Comparison of ENCODE assay signal across 8 cellular contexts in genomic region chr7:77798394-77799077, GRCh38. TPM values are rescaled to one million over a fixed set of nuclear protein-coding genes. Genes with fewer than 3 reads are reported as not detected.
DNase-seq lines count a peak whose midpoint lies in the region; ATAC-seq and TF ChIP-seq lines count a peak whose summit lies in the region.

Gene PHTF2 (plus strand): TSS chr7:77798773.
Gene TMEM60 (minus strand): TSS chr7:77798434. CDS start chr7:77794373, 4,061 bp downstream.

- CTCF ChIA-PET in PC-9 (lab: Charles Lee), result interaction anchor here (0.5 to 1.3 kb wide), 4 partner anchors 13 to 1002 kb away, joined by 3 to 7 read pairs (median 3); no protein-coding TSS in a partner anchor

- H3K9me2 ChIP-seq in PC-9 (ENCODE audit: insufficient read depth), result no peaks in the 10 kb centered on the region

- in situ Hi-C loops in KBM-7 (cut with MboI; ENCODE audit: low pct_unique_long_range_greater_than_20kb, low sequenced_read_pairs), result no loop called here

- DNase-seq in DMS79 (lab: John Stamatoyannopoulos, UW) (peak; percentile 100), KBM-7 (peak; percentile 100), PC-9 (peak; percentile 99 to 100), epithelial cell of proximal tubule (ENCODE audit: low read depth) (peak; percentile 99), mucosa of gallbladder (ENCODE audit: low spot score) (peak; percentile 99)
- DNase-seq in activated T-cell treated with anti-CD3 and anti-CD28 coated beads, Interleukin-2, amount 50 U/mL, for 24 hours, result peak; percentile 93
- DNase-seq in stimulated activated CD8-positive, alpha-beta memory T cell treated with anti-CD3 and anti-CD28 coated beads, Interleukin-4, amount 100 ng/mL, for 4 hours (ENCODE audit: low read depth in 2 of 2, low spot score in 1 of 2), result peak; percentile 75 to 84

- peak within 1 kb of the TSS; percentile 96 for H2AFZ ChIP-seq in PC-9

- no TSS peak for BruUV-seq in PC-9 (replicated peaks; lab: Mats Ljungman, UMichigan)

- peak within 1 kb of the TSS; percentile 41 for H3K27ac ChIP-seq in PC-9

- H3K27me3 ChIP-seq in PC-9 (ENCODE audit: insufficient read depth, low read depth), result no peaks in the 10 kb centered on the region

- no peaks in the 10 kb centered on the region for H3K36me3 ChIP-seq in PC-9 (ENCODE audit: low read depth)

- intact Hi-C loops in PC-9 (cut with micrococcal nuclease; ENCODE audit: unreplicated experiment), result loop anchor here (1.0 to 5.0 kb wide), 4 partner anchors 36 to 529 kb away; no protein-coding TSS in a partner anchor

- peak within 1 kb of the TSS; percentile 97 for H3K4me3 Mint-ChIP-seq in activated T-cell treated with anti-CD3 and anti-CD28 coated beads, Interleukin-2, amount 50 U/mL, for 24 hours

- H3K9me3 ChIP-seq in PC-9 (ENCODE audit: insufficient read depth, low read depth), result no peaks in the 10 kb centered on the region

- peak; percentile 92 for ATAC-seq in GM21717 (IDR thresholded peaks at IDR 0.05; ENCODE audit: unreplicated experiment)

- POLR2A ChIA-PET in PC-9 (lab: Charles Lee; ENCODE audit: unreplicated experiment), result no interaction called here

- peak; percentile 45; the same call in 1 of the 2 replicates for TF ChIP-seq CTCF in PC-9 (conservative IDR thresholded peaks at IDR 0.05)
- peak; percentile 58 for TF ChIP-seq CTCF in epithelial cell of proximal tubule (conservative IDR thresholded peaks at IDR 0.05; ENCODE audit: low read depth, low read length)

- H3K9me3 Mint-ChIP-seq in activated T-cell treated with anti-CD3 and anti-CD28 coated beads, Interleukin-2, amount 50 U/mL, for 24 hours, result no peaks in the 10 kb centered on the region

- peaks cover 72% of the 10 kb centered on the region for H3K4me1 Mint-ChIP-seq in activated T-cell treated with anti-CD3 and anti-CD28 coated beads, Interleukin-2, amount 50 U/mL, for 24 hours (ENCODE audit: low read depth)

- H3F3A ChIP-seq in PC-9 (ENCODE audit: insufficient read depth, low read depth), result no peaks in the 10 kb centered on the region

- peaks cover 71% of the 10 kb centered on the region for H3K79me2 ChIP-seq in PC-9 (ENCODE audit: low read depth)

- peaks cover 35% of the 10 kb centered on the region for H3K4me1 ChIP-seq in PC-9 (replicated peaks; ENCODE audit: insufficient read depth)

- peak within 1 kb of the TSS; percentile 97 for H3K27ac Mint-ChIP-seq in activated T-cell treated with anti-CD3 and anti-CD28 coated beads, Interleukin-2, amount 50 U/mL, for 24 hours

- peaks cover 40% of the 10 kb centered on the region for H3K36me3 Mint-ChIP-seq in activated T-cell treated with anti-CD3 and anti-CD28 coated beads, Interleukin-2, amount 50 U/mL, for 24 hours (ENCODE audit: low read depth)

- peak within 1 kb of the TSS; percentile 97 for H3K4me2 ChIP-seq in PC-9

- H4K20me1 ChIP-seq in PC-9 (ENCODE audit: insufficient read depth), result no peaks in the 10 kb centered on the region

- H3K27me3 Mint-ChIP-seq in activated T-cell treated with anti-CD3 and anti-CD28 coated beads, Interleukin-2, amount 50 U/mL, for 24 hours, result no peaks in the 10 kb centered on the region

- H3K4me3 ChIP-seq in PC-9 (peak within 1 kb of the TSS; percentile 96), epithelial cell of proximal tubule (ENCODE audit: low read depth, low read length) (peak within 1 kb of the TSS; percentile 94)

RNA-seq across cellular contexts. Expression of gene PHTF2, which starts in this region (rescaled TPM):
- total RNA-seq in PC-9 (2021) (36.4 and 52.0 TPM in 2 replicates), epithelial cell of proximal tubule (7.7 and 16.9 TPM in 2 replicates), mucosa of gallbladder (11.3 TPM)

RNA-seq across cellular contexts. Expression of gene TMEM60, which starts in this region (rescaled TPM):
- 19.5 and 29.1 TPM in 2 replicates for total RNA-seq in PC-9 (2021)
- 16.2 and 17.5 TPM in 2 replicates for total RNA-seq in epithelial cell of proximal tubule
- 12.2 TPM for total RNA-seq in mucosa of gallbladder

Comparison
In these comparisons a context has a peak if more than half of its experiments do, and no peak if none do; other contexts are left out.
1. Peak in every context shown above with its lines: DNase-seq, ATAC-seq, H3K4me3 ChIP-seq and H3K27ac ChIP-seq.